ENCODE assay signal across 17 cellular contexts in the genomic region with DNA sequence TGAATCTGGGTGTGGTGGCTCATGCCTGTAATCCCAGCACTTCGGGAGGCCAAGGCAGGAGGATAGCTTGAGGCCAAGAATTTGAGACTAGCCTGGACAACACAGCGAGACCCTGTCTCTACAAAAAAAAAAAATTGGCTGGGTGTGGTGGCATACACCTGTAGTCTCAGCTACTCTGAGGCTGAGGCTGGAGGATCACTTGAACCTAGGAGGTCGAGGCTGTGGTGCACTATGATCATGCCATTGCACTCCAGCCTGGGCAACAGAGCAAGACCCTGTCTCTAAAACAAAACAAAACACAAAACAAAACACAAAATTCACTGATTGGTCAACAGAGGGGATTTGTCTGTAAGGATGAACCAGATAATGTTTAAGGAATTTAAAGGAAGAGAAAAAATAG.
DNase-seq lines count a peak whose midpoint lies in the region; ATAC-seq, FAIRE-seq and TF ChIP-seq lines count a peak whose summit lies in the region.
"Had no signal": no experiment of that assay in that cellular context is flagged by ENCODE, and none has a peak within 500 bp of the region (broad histone marks: within the 10 kb centered on the region; RNA-seq: fewer than 3 reads in every experiment).

No MANE protein-coding gene starts in this region.

- WGBS in HepG2 (ENCODE audit: low lambda C conversion rate), result 96% methylated on average over 3 of the region's 3 CpGs
- 100% methylated on average over 1 of the region's 3 CpGs for WGBS in right lobe of liver (ENCODE audit: insufficient coverage, low coverage, low lambda C conversion rate, missing lambda C conversion rate)
- 79 to 87% methylated on average over 2 to 3 of the region's 3 CpGs for WGBS in esophagus squamous epithelium, 2 donors

- no peak overlapping the region for H3K9ac ChIP-seq in HepG2 (ENCODE audit: insufficient read depth, low read depth, low read length)

- H3K36me3 ChIP-seq in HepG2 (replicated peaks in 1 of 2; ENCODE audit: control insufficient read depth in 1 of 2, insufficient read depth in 2 of 2, low read length in 2 of 2), result peaks cover 5 to 10% of the 10 kb centered on the region in 2 experiments; a peak in 3 of 5 replicates
- H3K36me3 ChIP-seq in right lobe of liver, result no peaks in the 10 kb centered on the region
- peaks cover 0 to 21% (median 0%) of the 10 kb centered on the region in 3 donors for H3K36me3 ChIP-seq in esophagus squamous epithelium

- no peaks in the 10 kb centered on the region for H3K27me3 Mint-ChIP-seq in activated CD4-positive, alpha-beta memory T cell treated with anti-CD3 and anti-CD28 coated beads, Interleukin-2, amount 10 ng/mL, durations not matched to agents 7 days and 5 days

- H3K4me1 Mint-ChIP-seq in activated CD4-positive, alpha-beta memory T cell treated with anti-CD3 and anti-CD28 coated beads, Interleukin-2, amount 10 ng/mL, durations not matched to agents 7 days and 5 days, result peaks cover 41% of the 10 kb centered on the region

- ATAC-seq in HepG2 (no peak), right lobe of liver (no peak), HG03108 (IDR thresholded peaks at IDR 0.05; ENCODE audit: unreplicated experiment) (no peak), GM18909 (IDR thresholded peaks at IDR 0.05; ENCODE audit: poor library complexity, unreplicated experiment) (no peak), esophagus mucosa (no peak)
- ATAC-seq: heart right ventricle, mucosa of descending colon had no signal

- in situ Hi-C loops in HepG2 (cut with HindIII; ENCODE audit: extremely low pct_ligation_motif_present, low pct_unique_long_range_greater_than_20kb), result loop anchor here (10.0 kb wide), 1 partner anchor 114 kb away; the partner anchor contains the start of gene STIM1

- CTCF ChIA-PET in HepG2 (lab: Yijun Ruan, JAX; ENCODE audit: low intra/inter-chr PET ratio, low total read pairs), result no interaction called here
- CTCF ChIA-PET in activated CD4-positive, alpha-beta memory T cell treated with anti-CD3 and anti-CD28 coated beads, Interleukin-2, amount 10 ng/mL, durations not matched to agents 7 days and 5 days (lab: Charles Lee), result interaction anchor here (1.4 to 3.9 kb wide), 3 partner anchors 104 to 120 kb away, joined by 6 to 31 read pairs (median 6); partner anchors contain the start of gene STIM1

- no peak overlapping the region for H3K4me3 Mint-ChIP-seq in activated CD4-positive, alpha-beta memory T cell treated with anti-CD3 and anti-CD28 coated beads, Interleukin-2, amount 10 ng/mL, durations not matched to agents 7 days and 5 days

- no TSS peak for BruUV-seq in HepG2 (replicated peaks; lab: Mats Ljungman, UMichigan)

- H3K79me2 ChIP-seq in HepG2 (ENCODE audit: insufficient read depth, low read length), result no peaks in the 10 kb centered on the region

- POLR2A ChIA-PET in HepG2 (lab: Yijun Ruan, JAX), result no interaction called here
- POLR2A ChIA-PET in activated CD4-positive, alpha-beta memory T cell treated with anti-CD3 and anti-CD28 coated beads, Interleukin-2, amount 10 ng/mL, durations not matched to agents 7 days and 5 days (lab: Charles Lee), result interaction anchor here (1.0 to 2.5 kb wide), 2 partner anchors 14 to 22 kb away, joined by 3 to 13 read pairs; no protein-coding TSS in a partner anchor

- TF ChIP-seq POLR2A in HepG2 (IDR thresholded peaks at IDR 0.05; ENCODE audit: insufficient read depth in 1 of 2, low read depth in 2 of 2, low read length in 2 of 2) (no peak), right lobe of liver (IDR thresholded peaks at IDR 0.05) (no peak), esophagus squamous epithelium (IDR thresholded peaks at IDR 0.05) (no peak)

- H3K27ac ChIP-seq in HepG2 (ENCODE audit: extremely low read length, insufficient read depth, low read length), result no peak overlapping the region
- H3K27ac ChIP-seq in right lobe of liver, result no peak overlapping the region
- peak overlapping the region in 3 of 4 donors; percentile 5 to 80 (median 48) for H3K27ac ChIP-seq in esophagus squamous epithelium
- H3K27ac ChIP-seq: heart right ventricle had no signal

- H2AFZ ChIP-seq in HepG2 (ENCODE audit: low read length), result no peak overlapping the region

- TF ChIP-seq EP300 in HepG2 (IDR thresholded peaks at IDR 0.05; ENCODE audit: low read depth in 2 of 2, low read length in 2 of 2), result no peak
- TF ChIP-seq EP300 in HepG2 (CRISPR knock-in tag; IDR thresholded peaks at IDR 0.05; ENCODE audit: borderline replicate concordance), result no peak

- intact Hi-C loops in HepG2 (cut with micrococcal nuclease; ENCODE audit: unreplicated experiment), result no loop called here
- intact Hi-C loops in right lobe of liver (cut with DNase I), result no loop called here
- intact Hi-C loops in esophagus squamous epithelium (cut with DNase I), result no loop called here

- FAIRE-seq in HepG2 (lab: Jason Lieb, UNC), result no peak
- FAIRE-seq: astrocyte, TTC549 had no signal

- no peaks in the 10 kb centered on the region for H3K9me3 ChIP-seq in HepG2 (ENCODE audit: low read length)
- H3K9me3 ChIP-seq in right lobe of liver, result no peaks in the 10 kb centered on the region
- H3K9me3 ChIP-seq in esophagus squamous epithelium, result no peaks in the 10 kb centered on the region
- H3K9me3 ChIP-seq: heart right ventricle, mucosa of descending colon, spleen had no signal

- TF ChIP-seq CTCF in HepG2 (CRISPR knock-in tag; IDR thresholded peaks at IDR 0.05) (no peak), right lobe of liver (IDR thresholded peaks at IDR 0.05) (no peak), esophagus squamous epithelium (IDR thresholded peaks at IDR 0.05) (no peak)

- H3K4me3 ChIP-seq in HepG2 (replicated peaks in 1 of 3; ENCODE audit: insufficient read depth in 1 of 3, low read depth in 2 of 3, low read length in 3 of 3) (no peak overlapping the region), right lobe of liver (no peak overlapping the region), esophagus squamous epithelium (no peak overlapping the region)
- H3K4me3 ChIP-seq: heart right ventricle, mucosa of descending colon, spleen had no signal

- no peaks in the 10 kb centered on the region for H4K20me1 ChIP-seq in HepG2 (ENCODE audit: insufficient read depth, low read length)

- no peak for DNase-seq in HepG2 (ENCODE audit: low spot score)
- no peak for DNase-seq in right lobe of liver
- no peak for DNase-seq in activated CD4-positive, alpha-beta memory T cell treated with anti-CD3 and anti-CD28 coated beads, Interleukin-2, amount 10 ng/mL, durations not matched to agents 7 days and 5 days
- no peak for DNase-seq in esophagus squamous epithelium (lab: John Stamatoyannopoulos, UW)
- DNase-seq in NCI-H2107 treated with DMSO at 0.1 percent for 48 hours (lab: John Stamatoyannopoulos, UW; ENCODE audit: unreplicated experiment), result no peak
- DNase-seq: heart right ventricle; mucosa of descending colon; NCI-H1092 treated with DMSO at 0.1 percent for 48 hours; NCI-H2081; RPMI8226; spleen; stimulated activated CD4-positive, alpha-beta T cell treated with anti-CD3 and anti-CD28 coated beads, Interleukin-4, amount 100 ng/mL, for 4 hours had no signal

- H3K4me2 ChIP-seq in HepG2 (ENCODE audit: low read depth, low read length), result no peak overlapping the region

- H3K27me3 ChIP-seq in HepG2 (ENCODE audit: control insufficient read depth in 1 of 2, insufficient read depth in 2 of 2, low read length in 2 of 2) (no peaks in the 10 kb centered on the region), right lobe of liver (no peaks in the 10 kb centered on the region), esophagus squamous epithelium (no peaks in the 10 kb centered on the region)
- H3K27me3 ChIP-seq: heart right ventricle, spleen had no signal

- H3K4me1 ChIP-seq in HepG2 (ENCODE audit: insufficient read depth, low read length), result peaks cover 4% of the 10 kb centered on the region
- H3K4me1 ChIP-seq in right lobe of liver, result no peaks in the 10 kb centered on the region
- H3K4me1 ChIP-seq in esophagus squamous epithelium, result peaks cover 10 to 82% (median 35%) of the 10 kb centered on the region in 3 donors

- peaks cover 47% of the 10 kb centered on the region for H3K36me3 Mint-ChIP-seq in activated CD4-positive, alpha-beta memory T cell treated with anti-CD3 and anti-CD28 coated beads, Interleukin-2, amount 10 ng/mL, durations not matched to agents 7 days and 5 days (ENCODE audit: low read depth)

- peak overlapping the region; percentile 49 for H3K27ac Mint-ChIP-seq in activated CD4-positive, alpha-beta memory T cell treated with anti-CD3 and anti-CD28 coated beads, Interleukin-2, amount 10 ng/mL, durations not matched to agents 7 days and 5 days

- H3K9me3 Mint-ChIP-seq in activated CD4-positive, alpha-beta memory T cell treated with anti-CD3 and anti-CD28 coated beads, Interleukin-2, amount 10 ng/mL, durations not matched to agents 7 days and 5 days, result no peaks in the 10 kb centered on the region

- TF ChIP-seq RAD21 in HepG2 (CRISPR knock-in tag; IDR thresholded peaks at IDR 0.05), result no peak

TF ChIP-seq in HepG2, 621 proteins besides CTCF, POLR2A, EP300 and RAD21 (continues in another document):
- TF ChIP-seq KAT7 (CRISPR knock-in tag; IDR thresholded peaks at IDR 0.05; ENCODE audit: borderline replicate concordance) (no peak), DNMT1 (CRISPR knock-in tag; IDR thresholded peaks at IDR 0.05) (no peak)

Comparison
In these comparisons a context has a peak if more than half of its experiments do, and no peak if none do; other contexts are left out.
1. H3K27ac ChIP-seq: peak in esophagus squamous epithelium (3 of 4); none in HepG2 (single experiment) and right lobe of liver (0 of 3).